ENCODE assay signal across 23 cellular contexts in the genomic region with DNA sequence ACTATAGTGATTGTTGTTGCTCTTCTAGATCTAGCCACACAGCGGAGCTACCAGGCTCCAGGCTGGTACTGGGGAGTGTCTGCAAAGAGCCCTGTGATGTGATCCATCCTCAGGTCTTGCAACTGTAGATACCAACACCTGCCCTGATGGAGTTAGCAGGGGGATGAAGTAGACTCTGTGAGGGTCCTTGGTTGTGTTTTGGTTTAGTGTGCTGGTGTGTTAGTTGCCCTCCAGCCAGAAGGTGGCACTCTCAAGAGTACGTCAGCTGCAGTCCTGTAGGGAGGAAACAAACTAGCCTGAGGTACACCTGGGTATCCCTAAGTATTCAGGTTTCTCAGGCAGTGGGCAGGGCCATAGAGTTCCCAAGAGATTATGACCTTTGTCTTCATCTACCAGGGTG.
DNase-seq lines count a peak whose midpoint lies in the region; ATAC-seq and TF ChIP-seq lines count a peak whose summit lies in the region.
"Had no signal": no experiment of that assay in that cellular context is flagged by ENCODE, and none has a peak within 500 bp of the region (broad histone marks: within the 10 kb centered on the region; RNA-seq: fewer than 3 reads in every experiment).

No MANE protein-coding gene starts in this region.

- no peaks in the 10 kb centered on the region for H3K9me3 ChIP-seq in Karpas-422 (ENCODE audit: low read length)
- H3K9me3 ChIP-seq: body of pancreas, psoas muscle, transverse colon had no signal

- no peak overlapping the region for H3K27ac Mint-ChIP-seq in chondrocyte (ENCODE audit: unreplicated experiment)
- H3K27ac Mint-ChIP-seq: activated CD8-positive, alpha-beta T cell treated with anti-CD3 and anti-CD28 coated beads for 36 hours; CD8-positive, alpha-beta memory T cell had no signal

- TF ChIP-seq CTCF in GM12864 (IDR thresholded peaks at IDR 0.05; ENCODE audit: low read depth, low read length, missing control alignments), result peak; percentile 27
- peak; percentile 19 for TF ChIP-seq CTCF in chondrocyte (IDR thresholded peaks at IDR 0.05)
- peak; percentile 10 for TF ChIP-seq CTCF in retinal pigment epithelial cell (conservative IDR thresholded peaks at IDR 0.05; ENCODE audit: low read depth, low read length)

- H3K9me3 Mint-ChIP-seq in chondrocyte (ENCODE audit: low read depth), result peaks cover 17% of the 10 kb centered on the region

- H3K36me3 ChIP-seq in Karpas-422 (ENCODE audit: insufficient read depth, low read length), result no peaks in the 10 kb centered on the region
- H3K36me3 ChIP-seq: transverse colon had no signal

- DNase-seq in GM12864 (ENCODE audit: low read depth) (no peak), Karpas-422 (peak; percentile 49), chondrocyte (ENCODE audit: low spot score) (no peak), retinal pigment epithelial cell (ENCODE audit: low read depth) (no peak)
- DNase-seq: activated CD4-positive, CD25-positive, alpha-beta regulatory T cell; activated CD8-positive, alpha-beta T cell treated with anti-CD3 and anti-CD28 coated beads for 36 hours; AML-193; body of pancreas; CD8-positive, alpha-beta memory T cell; cerebellar nuclear complex; DMS53; effector CD8-positive, alpha-beta T cell; foreskin fibroblast; GF-D8; naive B cell; NCI-H526 treated with DMSO at 0.1 percent for 48 hours; psoas muscle; T-helper 9 cell; transverse colon had no signal

- ATAC-seq in GM18907 (IDR thresholded peaks at IDR 0.05; ENCODE audit: unreplicated experiment), result no peak
- no peak for ATAC-seq in GM21381 (IDR thresholded peaks at IDR 0.05; ENCODE audit: unreplicated experiment)
- ATAC-seq in GM18498 (IDR thresholded peaks at IDR 0.05; ENCODE audit: unreplicated experiment), result no peak
- ATAC-seq: activated CD8-positive, alpha-beta T cell treated with anti-CD3 and anti-CD28 coated beads for 36 hours; body of pancreas; psoas muscle had no signal

- no peak overlapping the region for H3K4me2 ChIP-seq in Karpas-422 (ENCODE audit: low read depth, low read length, poor library complexity, severe bottlenecking)
- H3K4me2 ChIP-seq: KMS-11 had no signal

- H3K27ac ChIP-seq in Karpas-422 (ENCODE audit: low read length), result no peak overlapping the region
- H3K27ac ChIP-seq: body of pancreas, KMS-11, psoas muscle had no signal

- H3K9ac ChIP-seq in Karpas-422 (ENCODE audit: low read length), result no peak overlapping the region
- H3K9ac ChIP-seq: KMS-11 had no signal

- no peaks in the 10 kb centered on the region for H4K20me1 ChIP-seq in Karpas-422 (ENCODE audit: insufficient read depth, low read depth, low read length)

- H3K27me3 ChIP-seq in Karpas-422 (ENCODE audit: low read length), result no peaks in the 10 kb centered on the region
- H3K27me3 ChIP-seq: body of pancreas, transverse colon had no signal

- no peaks in the 10 kb centered on the region for H3K4me1 ChIP-seq in Karpas-422 (ENCODE audit: low read length)
- H3K4me1 ChIP-seq: psoas muscle had no signal

- H3K79me2 ChIP-seq in Karpas-422 (ENCODE audit: low read length), result no peaks in the 10 kb centered on the region

- no peaks in the 10 kb centered on the region for H3K9me2 ChIP-seq in Karpas-422 (replicated peaks; ENCODE audit: insufficient read depth, low read length)

- H3K4me3 Mint-ChIP-seq in chondrocyte (ENCODE audit: unreplicated experiment), result no peak overlapping the region
- H3K4me3 Mint-ChIP-seq: activated CD8-positive, alpha-beta T cell treated with anti-CD3 and anti-CD28 coated beads for 36 hours; CD8-positive, alpha-beta memory T cell; naive B cell had no signal

- H3K36me3 Mint-ChIP-seq in chondrocyte (ENCODE audit: low read depth), result peaks cover 7% of the 10 kb centered on the region

- H3K27me3 Mint-ChIP-seq in chondrocyte (ENCODE audit: low read depth), result peaks cover 8% of the 10 kb centered on the region
- H3K27me3 Mint-ChIP-seq: activated CD8-positive, alpha-beta T cell treated with anti-CD3 and anti-CD28 coated beads for 36 hours had no signal

- H3K4me1 Mint-ChIP-seq in chondrocyte (ENCODE audit: low read depth), result no peaks in the 10 kb centered on the region
- H3K4me1 Mint-ChIP-seq: CD8-positive, alpha-beta memory T cell; naive B cell had no signal

- H3K4me3 ChIP-seq in GM12864 (ENCODE audit: low read depth, low read length) (no peak overlapping the region), Karpas-422 (ENCODE audit: low read length) (no peak overlapping the region), retinal pigment epithelial cell (ENCODE audit: low read length) (no peak overlapping the region)
- H3K4me3 ChIP-seq: body of pancreas, psoas muscle, transverse colon had no signal

- no peak overlapping the region for H2AFZ ChIP-seq in Karpas-422 (ENCODE audit: low read length)
